ENCODE assay signal across 8 cellular contexts in genomic region chr4:149031399-149031798, GRCh38.
DNase-seq lines count a peak whose midpoint lies in the region; ATAC-seq and TF ChIP-seq lines count a peak whose summit lies in the region.

No MANE protein-coding gene starts in this region.

- no peak for ATAC-seq in HG02970 (IDR thresholded peaks at IDR 0.05; ENCODE audit: low FRiP score, unreplicated experiment)
- no peak for ATAC-seq in HG03097 (IDR thresholded peaks at IDR 0.05; ENCODE audit: low FRiP score, unreplicated experiment)

- no peaks in the 10 kb centered on the region for H3K79me1 ChIP-seq in H9 (ENCODE audit: insufficient read depth, low read depth, low read length, poor library complexity, severe bottlenecking)

- H3K9me3 Mint-ChIP-seq in Calu3 (ENCODE audit: low read depth, unreplicated experiment) (peaks cover 2% of the 10 kb centered on the region), H9 (no peaks in the 10 kb centered on the region)

- intact Hi-C loops in Calu3 (cut with micrococcal nuclease; ENCODE audit: unreplicated experiment) = loop anchor here (5.0 kb wide), 1 partner anchor 179 kb away; no protein-coding TSS in a partner anchor

- H3K4me3 ChIP-seq in H7 (ENCODE audit: insufficient read depth, low read depth, low read length) = no peak overlapping the region

- H3K23me2 ChIP-seq in H9 (ENCODE audit: insufficient read length, low read depth, low read length, poor library complexity, severe bottlenecking) = no peaks in the 10 kb centered on the region

- H2BK20ac ChIP-seq in H9 (ENCODE audit: low read depth, low read length, poor library complexity, severe bottlenecking) = no peak overlapping the region

- BruUV-seq in Calu3 (replicated peaks; lab: Mats Ljungman, UMichigan) = no TSS peak

- no peak overlapping the region for H2BK120ac ChIP-seq in H9 (ENCODE audit: low read depth, low read length, poor library complexity, severe bottlenecking)

- H3K36me3 Mint-ChIP-seq in Calu3 (ENCODE audit: insufficient read depth, unreplicated experiment) (no peaks in the 10 kb centered on the region), H9 (ENCODE audit: insufficient read depth in 1 of 3, low read depth in 3 of 3) (no peaks in the 10 kb centered on the region)

- H4K8ac ChIP-seq in H9 (replicated peaks; ENCODE audit: insufficient read length, low read depth, low read length) = no peak overlapping the region

- no peaks in the 10 kb centered on the region for H3K27me3 ChIP-seq in H9 (ENCODE audit: insufficient read depth, low read length)
- H3K27me3 ChIP-seq in H7 (ENCODE audit: control insufficient read depth, insufficient read depth, low read length) = no peaks in the 10 kb centered on the region

- no peak overlapping the region for H2BK5ac ChIP-seq in H9 (ENCODE audit: insufficient read length, low read length)

- no peak overlapping the region for H3K56ac ChIP-seq in H9 (ENCODE audit: insufficient read length, low read depth, low read length)

- no peak overlapping the region for H3K18ac ChIP-seq in H9 (ENCODE audit: insufficient read length, low read depth, low read length)

- no peak overlapping the region for H3K4me2 ChIP-seq in H9 (ENCODE audit: insufficient read depth, insufficient read length, low read length)

- no peaks in the 10 kb centered on the region for H4K20me1 ChIP-seq in H9 (ENCODE audit: control insufficient read depth, insufficient read depth, insufficient read length)

- H3K9me3 ChIP-seq in H9 (ENCODE audit: control insufficient read depth, low read depth, low read length) = no peaks in the 10 kb centered on the region

- H3K27ac Mint-ChIP-seq in Calu3 (ENCODE audit: unreplicated experiment) (no peak overlapping the region), H9 (no peak overlapping the region)

- no peak overlapping the region for H4K5ac ChIP-seq in H9 (ENCODE audit: insufficient read length, low read depth, low read length)

- no peaks in the 10 kb centered on the region for H3K4me1 ChIP-seq in H9 (ENCODE audit: insufficient read depth, low read length)

- H2AFZ ChIP-seq in H9 (ENCODE audit: low read length) = no peak overlapping the region

- no peak overlapping the region for H3K4me3 Mint-ChIP-seq in Calu3 (ENCODE audit: low read depth, unreplicated experiment)
- no peak overlapping the region for H3K4me3 Mint-ChIP-seq in H9

- POLR2A ChIA-PET in RWPE1 (lab: Yijun Ruan, JAX; ENCODE audit: low non-redundant PET) = no interaction called here

- no peak overlapping the region for H2AK5ac ChIP-seq in H9 (ENCODE audit: insufficient read length, low read length)

- H3K9ac ChIP-seq in H9 (ENCODE audit: extremely low read depth, insufficient read length, low read length) = no peak overlapping the region

- no peak overlapping the region for H3T11ph ChIP-seq in H9 (ENCODE audit: low read length)

- no peak overlapping the region for H4K91ac ChIP-seq in H9 (ENCODE audit: insufficient read length, low read depth, low read length)

- H2BK15ac ChIP-seq in H9 (ENCODE audit: low read depth, low read length) = no peak overlapping the region

- no peak overlapping the region for H3K27ac ChIP-seq in H9 (ENCODE audit: insufficient read length, low read depth, low read length)
- H3K27ac ChIP-seq in RWPE1 = no peak overlapping the region

- no peak overlapping the region for H3K14ac ChIP-seq in H9 (ENCODE audit: insufficient read depth, low read length)

- TF ChIP-seq CTCF in Calu3 (IDR thresholded peaks at IDR 0.05; ENCODE audit: unreplicated experiment) = peak; percentile 19
- peak; percentile 68 for TF ChIP-seq CTCF in H9 (conservative IDR thresholded peaks at IDR 0.05)
- no peak; the same call in 1 of the 2 replicates for TF ChIP-seq CTCF in RWPE1 (conservative IDR thresholded peaks at IDR 0.05; ENCODE audit: low read depth)

- no peak overlapping the region for H2BK12ac ChIP-seq in H9 (ENCODE audit: insufficient read length, low read depth, low read length)

- CTCF ChIA-PET in Calu3 (lab: Charles Lee) = interaction anchor here (1.1 to 1.3 kb wide), 2 partner anchors 15 to 584 kb away, joined by 3 read pairs; no protein-coding TSS in a partner anchor
- CTCF ChIA-PET in RWPE1 (lab: Yijun Ruan, JAX) = interaction anchor here (0.6 to 1.0 kb wide), 4 partner anchors 8 to 1551 kb away, joined by 3 to 4 read pairs (median 3); partner anchors contain the start of gene EDNRA

- H3K36me3 ChIP-seq in H7 (replicated peaks; ENCODE audit: control insufficient read depth, insufficient read depth, low read length) = no peaks in the 10 kb centered on the region

- no peak overlapping the region for H3K23ac ChIP-seq in H9 (ENCODE audit: insufficient read length, low read depth, low read length)

- H3K4ac ChIP-seq in H9 (ENCODE audit: low read depth, low read length) = no peak overlapping the region

- DNase-seq in Calu3 = no peak
- no peak for DNase-seq in H9
- peak; percentile 4 for DNase-seq in RWPE1 (ENCODE audit: low spot score)
- DNase-seq in iPS-NIHi11 (ENCODE audit: low spot score) = peak; percentile 21
- DNase-seq in H7 = no peak
- no peak for DNase-seq in AG08396 (ENCODE audit: low spot score)

- H3K27me3 Mint-ChIP-seq in Calu3 (ENCODE audit: unreplicated experiment) (no peaks in the 10 kb centered on the region), H9 (ENCODE audit: low read depth) (no peaks in the 10 kb centered on the region)

- H3K79me2 ChIP-seq in H9 (ENCODE audit: insufficient read depth, low read length) = no peaks in the 10 kb centered on the region

- H3K4me1 Mint-ChIP-seq in Calu3 (ENCODE audit: low read depth, unreplicated experiment) (no peaks in the 10 kb centered on the region), H9 (peaks cover 2 to 12% of the 10 kb centered on the region in 2 experiments; a peak in 2 of 4 replicates)

Comparison
In these comparisons a context has a peak if more than half of its experiments do, and no peak if none do; other contexts are left out.
1. DNase-seq: peak in RWPE1 (single experiment) and iPS-NIHi11 (single experiment); none in Calu3 (single experiment), H9 (single experiment), H7 (single experiment) and AG08396 (single experiment).